2 cellular contexts compared by ENCODE assay signal in the genomic region with DNA sequence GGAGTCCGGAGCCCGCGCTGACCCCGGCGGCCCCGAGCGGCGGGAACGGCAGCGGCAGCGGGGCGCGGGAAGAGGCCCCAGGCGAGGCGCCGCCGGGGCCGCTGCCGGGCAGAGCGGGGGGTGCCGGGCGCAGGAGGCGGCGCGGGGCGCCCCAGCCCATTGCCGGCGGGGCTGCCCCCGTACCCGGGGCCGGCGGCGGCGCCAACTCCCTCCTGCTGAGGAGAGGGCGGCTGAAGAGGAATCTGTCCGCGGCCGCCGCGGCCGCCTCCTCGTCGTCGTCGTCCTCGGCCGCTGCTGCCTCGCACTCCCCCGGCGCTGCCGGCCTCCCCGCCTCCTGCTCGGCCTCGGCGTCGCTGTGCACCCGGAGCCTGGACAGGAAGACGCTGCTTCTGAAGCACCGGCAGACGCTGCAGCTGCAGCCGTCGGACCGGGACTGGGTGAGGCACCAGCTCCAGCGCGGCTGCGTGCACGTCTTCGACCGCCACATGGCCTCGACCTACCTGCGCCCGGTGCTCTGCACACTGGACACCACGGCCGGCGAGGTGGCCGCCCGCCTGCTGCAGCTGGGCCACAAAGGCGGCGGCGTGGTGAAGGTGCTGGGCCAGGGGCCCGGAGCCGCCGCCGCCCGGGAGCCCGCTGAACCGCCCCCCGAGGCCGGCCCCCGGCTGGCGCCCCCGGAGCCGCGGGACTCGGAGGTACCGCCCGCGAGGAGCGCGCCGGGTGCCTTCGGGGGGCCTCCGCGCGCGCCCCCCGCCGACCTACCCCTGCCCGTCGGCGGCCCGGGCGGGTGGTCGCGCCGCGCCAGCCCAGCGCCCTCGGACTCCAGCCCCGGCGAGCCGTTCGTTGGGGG.
TF ChIP-seq lines count a peak whose summit lies in the region.

No MANE protein-coding gene starts in this region.

TF ChIP-seq in HEK293, 187 proteins besides CTCF, POLR2A, EP300 and RAD21 (continued from another document):
- TF ChIP-seq, protein P1, sequence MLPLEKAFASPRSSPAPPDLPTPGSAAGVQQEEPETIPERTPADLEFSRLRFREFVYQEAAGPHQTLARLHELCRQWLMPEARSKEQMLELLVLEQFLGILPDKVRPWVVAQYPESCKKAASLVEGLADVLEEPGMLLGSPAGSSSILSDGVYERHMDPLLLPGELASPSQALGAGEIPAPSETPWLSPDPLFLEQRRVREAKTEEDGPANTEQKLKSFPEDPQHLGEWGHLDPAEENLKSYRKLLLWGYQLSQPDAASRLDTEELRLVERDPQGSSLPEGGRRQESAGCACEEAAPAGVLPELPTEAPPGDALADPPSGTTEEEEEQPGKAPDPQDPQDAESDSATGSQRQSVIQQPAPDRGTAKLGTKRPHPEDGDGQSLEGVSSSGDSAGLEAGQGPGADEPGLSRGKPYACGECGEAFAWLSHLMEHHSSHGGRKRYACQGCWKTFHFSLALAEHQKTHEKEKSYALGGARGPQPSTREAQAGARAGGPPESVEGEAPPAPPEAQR (tag by site-specific recombination; IDR thresholded peaks at IDR 0.05), result no peak
- TF ChIP-seq ZSCAN30 (tag by site-specific recombination; IDR thresholded peaks at IDR 0.05), result peak; percentile 67
- peak; percentile 51 for TF ChIP-seq ZBTB26 (tag by site-specific recombination; optimal IDR thresholded peaks at IDR 0.05)
- peak; percentile 55; the same call in 1 of the 2 replicates for TF ChIP-seq ZBTB11 (tag by site-specific recombination; conservative IDR thresholded peaks at IDR 0.05; ENCODE audit: low read depth)
- TF ChIP-seq, protein P2, sequence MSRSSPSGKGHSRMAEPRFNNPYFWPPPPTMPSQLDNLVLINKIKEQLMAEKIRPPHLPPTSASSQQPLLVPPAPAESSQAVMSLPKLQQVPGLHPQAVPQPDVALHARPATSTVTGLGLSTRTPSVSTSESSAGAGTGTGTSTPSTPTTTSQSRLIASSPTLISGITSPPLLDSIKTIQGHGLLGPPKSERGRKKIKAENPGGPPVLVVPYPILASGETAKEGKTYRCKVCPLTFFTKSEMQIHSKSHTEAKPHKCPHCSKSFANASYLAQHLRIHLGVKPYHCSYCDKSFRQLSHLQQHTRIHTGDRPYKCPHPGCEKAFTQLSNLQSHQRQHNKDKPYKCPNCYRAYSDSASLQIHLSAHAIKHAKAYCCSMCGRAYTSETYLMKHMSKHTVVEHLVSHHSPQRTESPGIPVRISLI (tag by site-specific recombination; IDR thresholded peaks at IDR 0.05), result no peak
- TF ChIP-seq, protein P3, sequence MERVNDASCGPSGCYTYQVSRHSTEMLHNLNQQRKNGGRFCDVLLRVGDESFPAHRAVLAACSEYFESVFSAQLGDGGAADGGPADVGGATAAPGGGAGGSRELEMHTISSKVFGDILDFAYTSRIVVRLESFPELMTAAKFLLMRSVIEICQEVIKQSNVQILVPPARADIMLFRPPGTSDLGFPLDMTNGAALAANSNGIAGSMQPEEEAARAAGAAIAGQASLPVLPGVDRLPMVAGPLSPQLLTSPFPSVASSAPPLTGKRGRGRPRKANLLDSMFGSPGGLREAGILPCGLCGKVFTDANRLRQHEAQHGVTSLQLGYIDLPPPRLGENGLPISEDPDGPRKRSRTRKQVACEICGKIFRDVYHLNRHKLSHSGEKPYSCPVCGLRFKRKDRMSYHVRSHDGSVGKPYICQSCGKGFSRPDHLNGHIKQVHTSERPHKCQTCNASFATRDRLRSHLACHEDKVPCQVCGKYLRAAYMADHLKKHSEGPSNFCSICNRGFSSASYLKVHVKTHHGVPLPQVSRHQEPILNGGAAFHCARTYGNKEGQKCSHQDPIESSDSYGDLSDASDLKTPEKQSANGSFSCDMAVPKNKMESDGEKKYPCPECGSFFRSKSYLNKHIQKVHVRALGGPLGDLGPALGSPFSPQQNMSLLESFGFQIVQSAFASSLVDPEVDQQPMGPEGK (tag by site-specific recombination; IDR thresholded peaks at IDR 0.05), result no peak
- TF ChIP-seq ZNF169 (tag by site-specific recombination; IDR thresholded peaks at IDR 0.05), result no peak
- no peak for TF ChIP-seq ZNF184 (tag by site-specific recombination; IDR thresholded peaks at IDR 0.05)
- no peak for TF ChIP-seq ZNF223 (tag by site-specific recombination; IDR thresholded peaks at IDR 0.05)
- no peak for TF ChIP-seq ZNF701 (tag by site-specific recombination; IDR thresholded peaks at IDR 0.05)
TF ChIP-seq in HEK293: peak in this region for 6.

TF ChIP-seq in HepG2, 621 proteins besides CTCF, POLR2A, EP300 and RAD21 (continued from another document and continues in another):
- TF ChIP-seq ZFP82 (CRISPR knock-in tag; IDR thresholded peaks at IDR 0.05; ENCODE audit: borderline replicate concordance) (peak; percentile 79; the same call in 1 of the 2 replicates), ZBTB26 (CRISPR knock-in tag; IDR thresholded peaks at IDR 0.05; ENCODE audit: borderline replicate concordance) (0 out of 2 replicates have a peak, but pooled peaks have one; percentile 35), MBNL3 (CRISPR knock-in tag; conservative IDR thresholded peaks at IDR 0.05) (no peak), DPF2 (CRISPR knock-in tag; IDR thresholded peaks at IDR 0.05; ENCODE audit: borderline replicate concordance, low read depth) (no peak), RBFOX2 (IDR thresholded peaks at IDR 0.05; ENCODE audit: low read depth, low read length) (peak; percentile 66), HES4 (CRISPR knock-in tag; IDR thresholded peaks at IDR 0.05; ENCODE audit: borderline replicate concordance) (0 out of 2 replicates have a peak, but pooled peaks have one; percentile 67), ZNF704 (CRISPR knock-in tag; IDR thresholded peaks at IDR 0.05; ENCODE audit: borderline replicate concordance) (no peak), AHR (CRISPR knock-in tag; IDR thresholded peaks at IDR 0.05) (0 out of 2 replicates have a peak, but pooled peaks have one; percentile 66), REXO4 (CRISPR knock-in tag; IDR thresholded peaks at IDR 0.05; ENCODE audit: borderline replicate concordance) (0 out of 2 replicates have a peak, but pooled peaks have one; percentile 29), HOXA3 (CRISPR knock-in tag; IDR thresholded peaks at IDR 0.05) (0 out of 2 replicates have a peak, but pooled peaks have one; percentile 7), ZFY (CRISPR knock-in tag; IDR thresholded peaks at IDR 0.05) (no peak; the same call in 1 of the 2 replicates), IRF2 (CRISPR knock-in tag; IDR thresholded peaks at IDR 0.05) (no peak), MXD1 (CRISPR knock-in tag; IDR thresholded peaks at IDR 0.05) (peak; percentile 88), POGK (CRISPR knock-in tag; conservative IDR thresholded peaks at IDR 0.05) (peak; percentile 43; the same call in 1 of the 2 replicates), ZNF749 (CRISPR knock-in tag; IDR thresholded peaks at IDR 0.05; ENCODE audit: borderline replicate concordance) (0 out of 2 replicates have a peak, but pooled peaks have one; percentile 69), RARA (CRISPR knock-in tag; IDR thresholded peaks at IDR 0.05) (0 out of 2 replicates have a peak, but pooled peaks have one; percentile 6), ZNF883 (CRISPR knock-in tag; IDR thresholded peaks at IDR 0.05; ENCODE audit: not compliant biosample characterization) (peak; percentile 54), SALL1 (CRISPR knock-in tag; IDR thresholded peaks at IDR 0.05) (peak; percentile 40; the same call in 1 of the 2 replicates), ESRRA (CRISPR knock-in tag; IDR thresholded peaks at IDR 0.05; ENCODE audit: low read depth) (no peak), ZNF639 (CRISPR knock-in tag; conservative IDR thresholded peaks at IDR 0.05) (0 out of 2 replicates have a peak, but pooled peaks have one; percentile 15), ZNF616 (CRISPR knock-in tag; IDR thresholded peaks at IDR 0.05; ENCODE audit: low read depth) (0 out of 2 replicates have a peak, but pooled peaks have one; percentile 66), ZKSCAN5 (CRISPR knock-in tag; IDR thresholded peaks at IDR 0.05) (no peak), GFI1 (CRISPR knock-in tag; IDR thresholded peaks at IDR 0.05; ENCODE audit: borderline replicate concordance) (0 out of 2 replicates have a peak, but pooled peaks have one; percentile 25), ZNF773 (CRISPR knock-in tag; IDR thresholded peaks at IDR 0.05; ENCODE audit: borderline replicate concordance) (0 out of 2 replicates have a peak, but pooled peaks have one; percentile 87), KMT2A (CRISPR knock-in tag; IDR thresholded peaks at IDR 0.05) (peak; percentile 14; the same call in 1 of the 2 replicates)
- TF ChIP-seq, protein P4, sequence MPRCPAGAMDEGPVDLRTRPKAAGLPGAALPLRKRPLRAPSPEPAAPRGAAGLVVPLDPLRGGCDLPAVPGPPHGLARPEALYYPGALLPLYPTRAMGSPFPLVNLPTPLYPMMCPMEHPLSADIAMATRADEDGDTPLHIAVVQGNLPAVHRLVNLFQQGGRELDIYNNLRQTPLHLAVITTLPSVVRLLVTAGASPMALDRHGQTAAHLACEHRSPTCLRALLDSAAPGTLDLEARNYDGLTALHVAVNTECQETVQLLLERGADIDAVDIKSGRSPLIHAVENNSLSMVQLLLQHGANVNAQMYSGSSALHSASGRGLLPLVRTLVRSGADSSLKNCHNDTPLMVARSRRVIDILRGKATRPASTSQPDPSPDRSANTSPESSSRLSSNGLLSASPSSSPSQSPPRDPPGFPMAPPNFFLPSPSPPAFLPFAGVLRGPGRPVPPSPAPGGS (CRISPR knock-in tag; IDR thresholded peaks at IDR 0.05), result no peak
- TF ChIP-seq, protein P5, sequence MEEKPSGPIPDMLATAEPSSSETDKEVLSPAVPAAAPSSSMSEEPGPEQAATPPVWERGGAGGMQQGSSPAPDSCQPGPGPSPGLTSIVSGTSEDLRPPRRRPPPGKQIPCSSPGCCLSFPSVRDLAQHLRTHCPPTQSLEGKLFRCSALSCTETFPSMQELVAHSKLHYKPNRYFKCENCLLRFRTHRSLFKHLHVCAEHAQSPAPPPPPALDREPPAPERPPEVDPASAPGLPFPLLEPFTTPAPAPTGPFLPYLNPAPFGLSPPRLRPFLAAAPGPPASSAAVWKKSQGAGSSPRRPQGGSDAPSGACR (CRISPR knock-in tag; IDR thresholded peaks at IDR 0.05), result 0 out of 2 replicates have a peak, but pooled peaks have one; percentile 48
- TF ChIP-seq, protein P6, sequence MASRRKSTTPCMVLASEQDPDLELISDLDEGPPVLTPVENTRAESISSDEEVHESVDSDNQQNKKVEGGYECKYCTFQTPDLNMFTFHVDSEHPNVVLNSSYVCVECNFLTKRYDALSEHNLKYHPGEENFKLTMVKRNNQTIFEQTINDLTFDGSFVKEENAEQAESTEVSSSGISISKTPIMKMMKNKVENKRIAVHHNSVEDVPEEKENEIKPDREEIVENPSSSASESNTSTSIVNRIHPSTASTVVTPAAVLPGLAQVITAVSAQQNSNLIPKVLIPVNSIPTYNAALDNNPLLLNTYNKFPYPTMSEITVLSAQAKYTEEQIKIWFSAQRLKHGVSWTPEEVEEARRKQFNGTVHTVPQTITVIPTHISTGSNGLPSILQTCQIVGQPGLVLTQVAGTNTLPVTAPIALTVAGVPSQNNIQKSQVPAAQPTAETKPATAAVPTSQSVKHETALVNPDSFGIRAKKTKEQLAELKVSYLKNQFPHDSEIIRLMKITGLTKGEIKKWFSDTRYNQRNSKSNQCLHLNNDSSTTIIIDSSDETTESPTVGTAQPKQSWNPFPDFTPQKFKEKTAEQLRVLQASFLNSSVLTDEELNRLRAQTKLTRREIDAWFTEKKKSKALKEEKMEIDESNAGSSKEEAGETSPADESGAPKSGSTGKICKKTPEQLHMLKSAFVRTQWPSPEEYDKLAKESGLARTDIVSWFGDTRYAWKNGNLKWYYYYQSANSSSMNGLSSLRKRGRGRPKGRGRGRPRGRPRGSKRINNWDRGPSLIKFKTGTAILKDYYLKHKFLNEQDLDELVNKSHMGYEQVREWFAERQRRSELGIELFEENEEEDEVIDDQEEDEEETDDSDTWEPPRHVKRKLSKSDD (CRISPR knock-in tag; IDR thresholded peaks at IDR 0.05; ENCODE audit: low read depth), result 0 out of 2 replicates have a peak, but pooled peaks have one; percentile 44
